18 cellular contexts compared by ENCODE assay signal in genomic region chr4:35252071-35252470, GRCh38.
"Had no signal": no experiment of that assay in that cellular context is flagged by ENCODE, and none has a peak within 500 bp of the region (broad histone marks: within the 10 kb centered on the region; RNA-seq: fewer than 3 reads in every experiment).

No MANE protein-coding gene starts in this region.

- DNase-seq: dermis blood vessel endothelial cell; dorsolateral prefrontal cortex; effector CD4-positive, alpha-beta T cell; effector memory CD4-positive, alpha-beta T cell; heart left ventricle; hippocampal formation; left cardiac atrium; left lung; left ventricle myocardium superior; lower lobe of right lung; mesenchymal stem cell; mucosa of descending colon; naive B cell; naive thymus-derived CD8-positive, alpha-beta T cell had no signal

- H3K27ac ChIP-seq: coronary artery, dorsolateral prefrontal cortex, esophagus muscularis mucosa, foreskin keratinocyte, gastroesophageal sphincter, heart left ventricle, left lung, lower lobe of right lung had no signal

- H3K4me3 ChIP-seq: coronary artery, dorsolateral prefrontal cortex, esophagus muscularis mucosa, gastroesophageal sphincter, heart left ventricle, left lung, lower lobe of right lung, mucosa of descending colon had no signal

- ATAC-seq: gastroesophageal sphincter; heart left ventricle; left cardiac atrium; left ventricle myocardium superior; lower lobe of right lung; mucosa of descending colon; naive thymus-derived CD8-positive, alpha-beta T cell had no signal
